In genomic region chr12:34372003-34372402, GRCh38 we compare ENCODE assay signal across 33 cellular contexts.
"Had no signal": no experiment of that assay in that cellular context is flagged by ENCODE, and none has a peak within 500 bp of the region (broad histone marks: within the 10 kb centered on the region; RNA-seq: fewer than 3 reads in every experiment).

No MANE protein-coding gene starts in this region.

- H3K9me3 ChIP-seq: adrenal gland had no signal

- DNase-seq: activated effector memory CD4-positive, alpha-beta T cell treated with anti-CD3 and anti-CD28 coated beads, Interleukin-2, amount 50 U/mL, for 16 hours; activated effector memory CD4-positive, alpha-beta T cell treated with Interleukin-2 at 50 U/mL for 16 hours; activated gamma-delta T cell; activated gamma-delta T cell treated with Interleukin-2 at 50 U/mL for 16 hours; activated naive CD4-positive, alpha-beta T cell; activated naive CD4-positive, alpha-beta T cell treated with anti-CD3 and anti-CD28 coated beads for 36 hours; activated naive CD4-positive, alpha-beta T cell treated with anti-CD3 and anti-CD28 coated beads, Interleukin-2, amount 10 ng/mL, durations not matched to agents 7 days and 5 days; activated naive CD4-positive, alpha-beta T cell treated with anti-CD3 and anti-CD28 coated beads, Interleukin-2, amount 50 U/mL, for 16 hours; activated naive CD4-positive, alpha-beta T cell treated with Interleukin-2 at 50 U/mL for 16 hours; activated naive CD8-positive, alpha-beta T cell treated with anti-CD3 and anti-CD28 coated beads for 36 hours; activated naive CD8-positive, alpha-beta T cell treated with anti-CD3 and anti-CD28 coated beads, Interleukin-2, amount 10 ng/mL, durations not matched to agents 7 days and 5 days; activated naive CD8-positive, alpha-beta T cell treated with anti-CD3 and anti-CD28 coated beads, Interleukin-2, amount 50 U/mL, for 24 hours; activated T-cell treated with anti-CD3 and anti-CD28 coated beads, Interleukin-2, amount 50 U/mL, for 24 hours; activated T-cell treated with anti-CD3 and anti-CD28 coated beads, Interleukin-2, amount 50 U/mL, for 4 hours; activated T-cell treated with anti-CD3 and anti-CD28 coated beads, Interleukin-2, amount 50 U/mL, for 48 hours; activated T-cell treated with anti-CD3 and anti-CD28 coated beads, Interleukin-2, amount 50 U/mL, for 72 hours; adrenal gland; amniotic stem cell; amygdala; anterior cingulate cortex; aorta; body of pancreas; brain microvascular endothelial cell; caudate nucleus; central memory CD4-positive, alpha-beta T cell; cerebellar nuclear complex had no signal

- H3K4me3 ChIP-seq: adrenal gland, ascending aorta, body of pancreas, breast epithelium, cardiac muscle cell had no signal

- FAIRE-seq: astrocyte, bronchial epithelial cell had no signal

- H3K27me3 ChIP-seq: adrenal gland, ascending aorta, body of pancreas, brain microvascular endothelial cell, breast epithelium, cardiac muscle cell had no signal

- H3K36me3 ChIP-seq: adrenal gland, ascending aorta, brain microvascular endothelial cell, breast epithelium, cardiac muscle cell had no signal

- H3K27ac ChIP-seq: adrenal gland, ascending aorta, body of pancreas, brain microvascular endothelial cell, breast epithelium, cardiac muscle cell had no signal

- ATAC-seq: activated naive CD4-positive, alpha-beta T cell treated with anti-CD3 and anti-CD28 coated beads, Interleukin-2, amount 50 U/mL, for 72 hours; activated naive CD8-positive, alpha-beta T cell treated with anti-CD3 and anti-CD28 coated beads, Interleukin-2, amount 50 U/mL, for 24 hours; activated T-cell treated with anti-CD3 and anti-CD28 coated beads, Interleukin-2, amount 50 U/mL, for 4 hours; activated T-cell treated with anti-CD3 and anti-CD28 coated beads, Interleukin-2, amount 50 U/mL, for 72 hours; activated T-helper 17 cell treated with anti-CD3 and anti-CD28 coated beads, Interleukin-2, amount 50 U/mL, for 72 hours; body of pancreas had no signal

- H3K4me1 ChIP-seq: adrenal gland, ascending aorta, body of pancreas, breast epithelium had no signal
